8 cellular contexts compared by ENCODE assay signal in genomic region chr19:1258707-1259205, GRCh38. TPM values are rescaled to one million over a fixed set of nuclear protein-coding genes. Genes with fewer than 3 reads are reported as not detected.
DNase-seq lines count a peak whose midpoint lies in the region.

No MANE protein-coding gene starts in this region.

- H3K4me3 ChIP-seq in GM23248: no peak overlapping the region
- no peak overlapping the region for H3K4me3 ChIP-seq in skeletal muscle tissue (ENCODE audit: low read length in 3 of 3)

- no peaks in the 10 kb centered on the region for H3K9me3 ChIP-seq in GM23248 (ENCODE audit: low read depth)
- no peaks in the 10 kb centered on the region for H3K9me3 ChIP-seq in skeletal muscle tissue (ENCODE audit: control insufficient read depth in 3 of 3, low read length in 3 of 3)

- peaks cover 46% of the 10 kb centered on the region for H3K79me2 ChIP-seq in GM23248 (ENCODE audit: insufficient read depth)

- DNase-seq in GM23248 (peak; percentile 51), RKO (ENCODE audit: low spot score) (peak; percentile 56), epithelial cell of prostate (ENCODE audit: low read depth, low spot score) (no peak), KBM-7 (no peak), mesenteric fat pad (ENCODE audit: low spot score) (no peak), NCI-H1930 (lab: John Stamatoyannopoulos, UW) (no peak), head of caudate nucleus (no peak)

- H3F3A ChIP-seq in GM23248 (ENCODE audit: insufficient read depth): peaks cover 52% of the 10 kb centered on the region

- H3K4me1 ChIP-seq in GM23248 (ENCODE audit: insufficient read depth): peaks cover 51% of the 10 kb centered on the region
- peaks cover 59 to 70% (median 66%) of the 10 kb centered on the region in 3 donors for H3K4me1 ChIP-seq in skeletal muscle tissue (ENCODE audit: control insufficient read depth in 3 of 3, insufficient read depth in 3 of 3, low read length in 3 of 3)

- in situ Hi-C loops in GM23248 (cut with MboI): no loop called here
- in situ Hi-C loops in KBM-7 (cut with MboI; ENCODE audit: low pct_unique_long_range_greater_than_20kb, low sequenced_read_pairs): no loop called here

- H3K27me3 ChIP-seq in GM23248 (replicated peaks; ENCODE audit: insufficient read depth) (no peaks in the 10 kb centered on the region), skeletal muscle tissue (ENCODE audit: control insufficient read depth in 3 of 3, insufficient read depth in 3 of 3, low read length in 3 of 3) (no peaks in the 10 kb centered on the region)

- peak overlapping the region; percentile 98 for H3K27ac ChIP-seq in GM23248
- peak overlapping the region; percentile 99 for H3K27ac ChIP-seq in epithelial cell of prostate
- H3K27ac ChIP-seq in skeletal muscle tissue (ENCODE audit: low read depth, low read length): peak overlapping the region; percentile 89

- 21 to 22% methylated on average over 15 of the region's 15 CpGs for WGBS in GM23248 (ENCODE audit: low coverage in 1 of 2, low lambda C conversion rate in 2 of 2, missing lambda C conversion rate in 2 of 2), 2 experiments

- H3K36me3 ChIP-seq in GM23248 (ENCODE audit: low read depth) (peaks cover 35% of the 10 kb centered on the region), skeletal muscle tissue (ENCODE audit: control insufficient read depth in 3 of 3, insufficient read depth in 3 of 3, low read length in 3 of 3) (peaks cover 26 to 34% (median 30%) of the 10 kb centered on the region in 3 donors)

- intact Hi-C loops in head of caudate nucleus (cut with DNase I): no loop called here

- no peaks in the 10 kb centered on the region for H4K20me1 ChIP-seq in GM23248 (ENCODE audit: insufficient read depth)

- no peak overlapping the region for H2AFZ ChIP-seq in GM23248

- no peak overlapping the region for H3K4me2 ChIP-seq in GM23248 (ENCODE audit: unreplicated experiment)

- H3K9ac ChIP-seq in GM23248: peak overlapping the region; percentile 94
- peak overlapping the region in 1 of 3 donors; percentile 58 for H3K9ac ChIP-seq in skeletal muscle tissue (ENCODE audit: low read depth in 1 of 3, low read length in 3 of 3)

- no peaks in the 10 kb centered on the region for H3K9me2 ChIP-seq in GM23248 (ENCODE audit: insufficient read depth)

RNA-seq across cellular contexts. Expression of gene MIDN, which starts 10.4 kb away (rescaled TPM):
- 9.4 and 18.5 TPM in 2 replicates for total RNA-seq in GM23248 (2014; rRNA removed; shearing (Covaris generic))
- 3.1 and 4.0 TPM in 2 replicates for polyA plus RNA-seq in GM23248 (2016; fragmentation: Nextera tagmentation; extraction: Ambion mirVana)
- total RNA-seq in skeletal muscle tissue (5.2 TPM), mesenteric fat pad (156 TPM)

RNA-seq across cellular contexts. Expression of gene CIRBP, which starts 10.4 kb away (rescaled TPM):
- total RNA-seq in GM23248 (2014; rRNA removed; shearing (Covaris generic)): 239 and 392 TPM in 2 replicates
- 163 and 185 TPM in 2 replicates for polyA plus RNA-seq in GM23248 (2016; fragmentation: Nextera tagmentation; extraction: Ambion mirVana)
- total RNA-seq in skeletal muscle tissue: 413 TPM
- 243 TPM for total RNA-seq in mesenteric fat pad

RNA-seq across cellular contexts. Expression of gene FAM174C, which starts 16.6 kb away (rescaled TPM):
- 61.5 and 84.5 TPM in 2 replicates for total RNA-seq in GM23248 (2014; rRNA removed; shearing (Covaris generic))
- polyA plus RNA-seq in GM23248 (2016; fragmentation: Nextera tagmentation; extraction: Ambion mirVana): 67.8 and 81.6 TPM in 2 replicates
- total RNA-seq in skeletal muscle tissue (9.4 TPM), mesenteric fat pad (53.2 TPM)

RNA-seq across cellular contexts. Expression of gene ATP5F1D, which starts 17.2 kb away (rescaled TPM):
- 27.4 and 38.9 TPM in 2 replicates for total RNA-seq in GM23248 (2014; rRNA removed; shearing (Covaris generic))
- polyA plus RNA-seq in GM23248 (2016; fragmentation: Nextera tagmentation; extraction: Ambion mirVana): 287 and 290 TPM in 2 replicates
- total RNA-seq in skeletal muscle tissue (24.5 TPM), mesenteric fat pad (189 TPM)

RNA-seq across cellular contexts. Expression of gene CBARP, which starts 21.0 kb away (rescaled TPM):
- total RNA-seq in GM23248 (2014; rRNA removed; shearing (Covaris generic)): 2.7 and 4.5 TPM in 2 replicates
- 0.29 and 0.41 TPM in 2 replicates for polyA plus RNA-seq in GM23248 (2016; fragmentation: Nextera tagmentation; extraction: Ambion mirVana)
- total RNA-seq in skeletal muscle tissue (not detected), mesenteric fat pad (6.2 TPM)

Comparison
In these comparisons a context has a peak if more than half of its experiments do, and no peak if none do; other contexts are left out.
1. DNase-seq: peak in GM23248 (single experiment) and RKO (single experiment); none in epithelial cell of prostate (single experiment), KBM-7 (single experiment), mesenteric fat pad (single experiment), NCI-H1930 (0 of 2) and head of caudate nucleus (0 of 42).
2. Peak in every context shown above with its lines, with median percentiles within 50 percentile points of each other: H3K27ac ChIP-seq.